In the genomic region with DNA sequence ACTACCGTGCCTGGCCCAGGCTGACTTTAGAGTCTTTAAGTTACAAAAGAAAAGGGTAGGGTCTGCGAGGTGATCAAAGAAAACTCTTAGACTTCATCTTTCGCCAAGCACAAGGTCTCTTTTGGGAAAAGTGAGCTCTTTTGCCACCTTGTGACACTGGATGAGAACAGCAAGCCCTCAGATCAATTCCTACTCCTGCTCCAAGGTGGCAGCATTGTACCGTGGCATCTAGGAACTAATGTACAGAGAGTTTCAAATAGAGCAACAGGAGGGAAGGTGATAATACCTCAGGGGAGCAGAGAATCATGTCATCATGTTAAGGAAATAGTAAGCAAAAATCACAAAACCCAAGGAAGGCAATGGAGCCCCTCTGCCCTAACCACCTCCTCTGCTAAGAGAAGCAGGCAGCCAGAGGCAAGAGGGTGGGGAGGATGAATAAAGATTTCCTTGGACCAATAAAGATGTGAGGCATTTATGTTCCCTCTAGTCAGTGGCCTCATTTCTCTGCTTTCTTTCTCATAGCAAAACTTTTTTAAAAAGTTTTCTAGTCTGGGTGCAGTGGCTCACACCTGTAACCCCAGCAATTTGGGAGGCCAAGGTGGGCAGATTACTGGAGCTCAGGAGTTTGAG, we compare ENCODE assay signal across 1 cellular context.
TF ChIP-seq lines count a peak whose summit lies in the region.

No MANE protein-coding gene starts in this region.

TF ChIP-seq in HepG2, 621 proteins besides CTCF, POLR2A, EP300 and RAD21 (continued from another document and continues in another):
- TF ChIP-seq ARID5B (CRISPR knock-in tag; IDR thresholded peaks at IDR 0.05): 0 out of 2 replicates have a peak, but pooled peaks have one; percentile 25
- TF ChIP-seq, protein P1, sequence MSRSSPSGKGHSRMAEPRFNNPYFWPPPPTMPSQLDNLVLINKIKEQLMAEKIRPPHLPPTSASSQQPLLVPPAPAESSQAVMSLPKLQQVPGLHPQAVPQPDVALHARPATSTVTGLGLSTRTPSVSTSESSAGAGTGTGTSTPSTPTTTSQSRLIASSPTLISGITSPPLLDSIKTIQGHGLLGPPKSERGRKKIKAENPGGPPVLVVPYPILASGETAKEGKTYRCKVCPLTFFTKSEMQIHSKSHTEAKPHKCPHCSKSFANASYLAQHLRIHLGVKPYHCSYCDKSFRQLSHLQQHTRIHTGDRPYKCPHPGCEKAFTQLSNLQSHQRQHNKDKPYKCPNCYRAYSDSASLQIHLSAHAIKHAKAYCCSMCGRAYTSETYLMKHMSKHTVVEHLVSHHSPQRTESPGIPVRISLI (CRISPR knock-in tag; IDR thresholded peaks at IDR 0.05; ENCODE audit: borderline replicate concordance): no peak
- TF ChIP-seq ZNF770 (CRISPR knock-in tag; IDR thresholded peaks at IDR 0.05): no peak
- TF ChIP-seq NFE2L1 (CRISPR knock-in tag; IDR thresholded peaks at IDR 0.05; ENCODE audit: borderline replicate concordance): no peak
- TF ChIP-seq, protein P2, sequence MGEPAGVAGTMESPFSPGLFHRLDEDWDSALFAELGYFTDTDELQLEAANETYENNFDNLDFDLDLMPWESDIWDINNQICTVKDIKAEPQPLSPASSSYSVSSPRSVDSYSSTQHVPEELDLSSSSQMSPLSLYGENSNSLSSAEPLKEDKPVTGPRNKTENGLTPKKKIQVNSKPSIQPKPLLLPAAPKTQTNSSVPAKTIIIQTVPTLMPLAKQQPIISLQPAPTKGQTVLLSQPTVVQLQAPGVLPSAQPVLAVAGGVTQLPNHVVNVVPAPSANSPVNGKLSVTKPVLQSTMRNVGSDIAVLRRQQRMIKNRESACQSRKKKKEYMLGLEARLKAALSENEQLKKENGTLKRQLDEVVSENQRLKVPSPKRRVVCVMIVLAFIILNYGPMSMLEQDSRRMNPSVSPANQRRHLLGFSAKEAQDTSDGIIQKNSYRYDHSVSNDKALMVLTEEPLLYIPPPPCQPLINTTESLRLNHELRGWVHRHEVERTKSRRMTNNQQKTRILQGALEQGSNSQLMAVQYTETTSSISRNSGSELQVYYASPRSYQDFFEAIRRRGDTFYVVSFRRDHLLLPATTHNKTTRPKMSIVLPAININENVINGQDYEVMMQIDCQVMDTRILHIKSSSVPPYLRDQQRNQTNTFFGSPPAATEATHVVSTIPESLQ (CRISPR knock-in tag; conservative IDR thresholded peaks at IDR 0.05): no peak
- peak; percentile 30; the same call in 1 of the 2 replicates for TF ChIP-seq ZNF574 (CRISPR knock-in tag; IDR thresholded peaks at IDR 0.05)
- TF ChIP-seq, protein P3, sequence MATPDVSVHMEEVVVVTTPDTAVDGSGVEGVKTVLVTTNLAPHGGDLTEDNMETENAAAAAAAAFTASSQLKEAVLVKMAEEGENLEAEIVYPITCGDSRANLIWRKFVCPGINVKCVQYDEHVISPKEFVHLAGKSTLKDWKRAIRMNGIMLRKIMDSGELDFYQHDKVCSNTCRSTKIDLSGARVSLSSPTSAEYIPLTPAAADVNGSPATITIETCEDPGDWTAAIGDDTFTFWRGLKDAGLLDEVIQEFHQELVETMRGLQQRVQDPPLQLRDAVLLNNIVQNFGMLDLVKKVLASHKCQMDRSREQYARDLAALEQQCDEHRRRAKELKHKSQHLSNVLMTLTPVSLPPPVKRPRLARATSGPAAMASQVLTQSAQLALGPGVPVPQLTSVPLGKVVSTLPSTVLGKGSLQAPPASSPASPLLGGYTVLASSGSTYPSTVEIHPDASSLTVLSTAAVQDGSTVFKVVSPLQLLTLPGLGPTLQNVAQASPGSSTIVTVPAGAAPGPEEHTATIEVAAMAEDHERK (CRISPR knock-in tag; IDR thresholded peaks at IDR 0.05; ENCODE audit: low read depth): no peak
- TF ChIP-seq ZNF775 (CRISPR knock-in tag; IDR thresholded peaks at IDR 0.05; ENCODE audit: borderline replicate concordance): no peak
- TF ChIP-seq ZBTB40 (IDR thresholded peaks at IDR 0.05): no peak
- no peak for TF ChIP-seq ZBTB40 (CRISPR knock-in tag; IDR thresholded peaks at IDR 0.05)
- TF ChIP-seq SP4 (CRISPR knock-in tag; IDR thresholded peaks at IDR 0.05): 0 out of 2 replicates have a peak, but pooled peaks have one; percentile 41
- TF ChIP-seq POGZ (CRISPR knock-in tag; IDR thresholded peaks at IDR 0.05): no peak
- peak; percentile 59; the same call in 1 of the 2 replicates for TF ChIP-seq ZNF614 (CRISPR knock-in tag; IDR thresholded peaks at IDR 0.05; ENCODE audit: borderline replicate concordance)
- TF ChIP-seq, protein P4, sequence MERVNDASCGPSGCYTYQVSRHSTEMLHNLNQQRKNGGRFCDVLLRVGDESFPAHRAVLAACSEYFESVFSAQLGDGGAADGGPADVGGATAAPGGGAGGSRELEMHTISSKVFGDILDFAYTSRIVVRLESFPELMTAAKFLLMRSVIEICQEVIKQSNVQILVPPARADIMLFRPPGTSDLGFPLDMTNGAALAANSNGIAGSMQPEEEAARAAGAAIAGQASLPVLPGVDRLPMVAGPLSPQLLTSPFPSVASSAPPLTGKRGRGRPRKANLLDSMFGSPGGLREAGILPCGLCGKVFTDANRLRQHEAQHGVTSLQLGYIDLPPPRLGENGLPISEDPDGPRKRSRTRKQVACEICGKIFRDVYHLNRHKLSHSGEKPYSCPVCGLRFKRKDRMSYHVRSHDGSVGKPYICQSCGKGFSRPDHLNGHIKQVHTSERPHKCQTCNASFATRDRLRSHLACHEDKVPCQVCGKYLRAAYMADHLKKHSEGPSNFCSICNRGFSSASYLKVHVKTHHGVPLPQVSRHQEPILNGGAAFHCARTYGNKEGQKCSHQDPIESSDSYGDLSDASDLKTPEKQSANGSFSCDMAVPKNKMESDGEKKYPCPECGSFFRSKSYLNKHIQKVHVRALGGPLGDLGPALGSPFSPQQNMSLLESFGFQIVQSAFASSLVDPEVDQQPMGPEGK (CRISPR knock-in tag; IDR thresholded peaks at IDR 0.05): no peak
- TF ChIP-seq ZNF619 (CRISPR knock-in tag; IDR thresholded peaks at IDR 0.05): no peak
- TF ChIP-seq HNRNPH1 (optimal IDR thresholded peaks at IDR 0.05; ENCODE audit: low read depth, low read length): no peak
- TF ChIP-seq NPAS2 (CRISPR knock-in tag; IDR thresholded peaks at IDR 0.05; ENCODE audit: borderline replicate concordance): no peak
- no peak for TF ChIP-seq POLR2AphosphoS2 (IDR thresholded peaks at IDR 0.05; ENCODE audit: low read depth, low read length)
- no peak for TF ChIP-seq ZNF431 (CRISPR knock-in tag; IDR thresholded peaks at IDR 0.05; ENCODE audit: borderline replicate concordance, low read depth)
- no peak for TF ChIP-seq XBP1 (CRISPR knock-in tag; IDR thresholded peaks at IDR 0.05)
- no peak for TF ChIP-seq MED13 (CRISPR knock-in tag; IDR thresholded peaks at IDR 0.05)
